In the genomic region with DNA sequence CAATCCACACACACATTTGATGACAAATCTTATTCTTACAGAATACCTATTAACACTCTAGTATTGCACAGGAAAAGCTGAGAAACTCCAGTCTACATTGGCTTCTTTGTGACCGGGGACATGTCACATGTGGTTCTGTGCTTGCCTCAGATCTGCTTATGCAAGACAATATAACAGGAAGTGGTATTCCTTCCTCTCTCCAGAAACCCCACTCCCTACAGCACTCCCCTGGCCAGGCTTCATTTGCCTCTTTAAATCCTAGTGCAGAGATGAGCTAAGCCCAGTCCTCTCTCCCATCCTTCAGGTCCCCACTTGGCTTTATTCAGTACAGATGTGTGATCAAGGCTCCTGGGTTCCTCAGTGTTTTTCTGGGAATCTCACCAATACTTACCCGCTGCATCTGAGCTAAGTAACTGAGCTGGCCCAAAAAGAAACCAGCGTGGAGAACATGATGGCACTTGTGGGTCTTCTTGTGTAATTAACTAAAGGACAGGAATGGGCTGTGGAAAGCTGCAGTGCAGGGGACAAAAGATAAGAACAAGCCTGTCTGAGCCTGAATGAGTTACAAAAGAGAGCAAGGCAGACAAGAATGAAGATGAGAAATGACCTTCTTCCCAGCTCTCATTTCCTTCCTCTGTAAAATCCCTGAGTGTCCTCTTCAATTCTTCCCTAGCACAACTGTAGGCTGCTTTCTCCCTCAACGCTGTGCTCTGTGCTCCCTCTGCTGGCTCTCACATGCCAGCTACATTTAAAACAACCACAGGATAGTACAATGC, we compare ENCODE assay signal across 8 cellular contexts.
DNase-seq lines count a peak whose midpoint lies in the region; ATAC-seq and TF ChIP-seq lines count a peak whose summit lies in the region.

No MANE protein-coding gene starts in this region.

- no peak overlapping the region for H3K4me2 ChIP-seq in fibroblast of lung (ENCODE audit: extremely low read depth, insufficient read depth, low read length)

- no peaks in the 10 kb centered on the region for H4K20me1 ChIP-seq in fibroblast of lung (ENCODE audit: control insufficient read depth, extremely low read depth, insufficient read depth, low read length)

- H3K4me1 ChIP-seq in fibroblast of lung (ENCODE audit: control insufficient read depth, extremely low read depth, insufficient read depth, low read length) = no peaks in the 10 kb centered on the region

- H3K4me3 Mint-ChIP-seq in Calu3 (ENCODE audit: low read depth, unreplicated experiment) = no peak overlapping the region
- no peak overlapping the region for H3K4me3 Mint-ChIP-seq in nephron

- no peak overlapping the region for H2AFZ ChIP-seq in fibroblast of lung (ENCODE audit: low read length)

- H3K9me3 ChIP-seq in fibroblast of lung (ENCODE audit: control insufficient read depth, insufficient read depth, low read depth, low read length) = no peaks in the 10 kb centered on the region

- H3K27me3 Mint-ChIP-seq in Calu3 (ENCODE audit: unreplicated experiment) = no peaks in the 10 kb centered on the region
- H3K27me3 Mint-ChIP-seq in nephron (ENCODE audit: low read depth) = no peaks in the 10 kb centered on the region

- H3K27me3 ChIP-seq in fibroblast of lung (ENCODE audit: control insufficient read depth, insufficient read depth, low read length) = no peaks in the 10 kb centered on the region

- DNase-seq in Calu3 (peak; percentile 44), HS-5 (ENCODE audit: low read depth) (peak; percentile 6), activated T-cell treated with anti-CD3 and anti-CD28 coated beads for 4 hours (peak; percentile 16), fibroblast of lung (ENCODE audit: low read depth in 2 of 2) (peak; percentile 37 to 58), ureter (ENCODE audit: low spot score) (peak; percentile 61)
- DNase-seq in NK-92 treated with Interleukin-12 subunit alpha and Interleukin-12 subunit beta, amount 100 ng/mL, for 24 hours (lab: John Stamatoyannopoulos, UW) = peak; percentile 23

- H3K79me2 ChIP-seq in fibroblast of lung (ENCODE audit: control insufficient read depth, insufficient read depth, low read length) = no peaks in the 10 kb centered on the region

- TF ChIP-seq CTCF in Calu3 (IDR thresholded peaks at IDR 0.05; ENCODE audit: unreplicated experiment) (peak; percentile 46), fibroblast of lung (conservative IDR thresholded peaks at IDR 0.05 in 1 of 2, IDR thresholded peaks at IDR 0.05 in 1 of 2; ENCODE audit: low read depth in 1 of 2, low read length in 2 of 2) (peak; percentile 80 to 89), nephron (IDR thresholded peaks at IDR 0.05; ENCODE audit: unreplicated experiment in 3 of 3) (peak; percentile 76 to 87 (median 81))

- H3K36me3 Mint-ChIP-seq in Calu3 (ENCODE audit: insufficient read depth, unreplicated experiment) (no peaks in the 10 kb centered on the region), nephron (ENCODE audit: low read depth) (no peaks in the 10 kb centered on the region)

- BruUV-seq in Calu3 (replicated peaks; lab: Mats Ljungman, UMichigan) = no TSS peak

- H3K27ac Mint-ChIP-seq in Calu3 (ENCODE audit: unreplicated experiment) (no peak overlapping the region), nephron (no peak overlapping the region)

- H3K4me3 ChIP-seq in fibroblast of lung (replicated peaks in 1 of 4; ENCODE audit: control extremely low read depth in 1 of 4, insufficient read depth in 1 of 4, low read depth in 3 of 4, low read length in 4 of 4) = no peak overlapping the region

- no peak overlapping the region for H3K9ac ChIP-seq in fibroblast of lung (ENCODE audit: insufficient read depth, low read length)

- CTCF ChIA-PET in Calu3 (lab: Charles Lee) = interaction anchor here (0.6 to 1.1 kb wide), 8 partner anchors 17 to 801 kb away, joined by 3 to 6 read pairs (median 4); no protein-coding TSS in a partner anchor

- H3K27ac ChIP-seq in fibroblast of lung (ENCODE audit: insufficient read depth, low read length) = no peak overlapping the region

- H3K36me3 ChIP-seq in fibroblast of lung (ENCODE audit: control insufficient read depth, insufficient read depth, low read length) = no peaks in the 10 kb centered on the region

- H3K9me3 Mint-ChIP-seq in Calu3 (ENCODE audit: low read depth, unreplicated experiment) (no peaks in the 10 kb centered on the region), nephron (peaks cover 3% of the 10 kb centered on the region)

- H3K4me1 Mint-ChIP-seq in Calu3 (ENCODE audit: low read depth, unreplicated experiment) = peaks cover 10% of the 10 kb centered on the region
- no peaks in the 10 kb centered on the region for H3K4me1 Mint-ChIP-seq in nephron

- intact Hi-C loops in Calu3 (cut with micrococcal nuclease; ENCODE audit: unreplicated experiment) = loop anchor here (1.0 to 10.0 kb wide), 5 partner anchors 51 to 862 kb away; no protein-coding TSS in a partner anchor

- ATAC-seq in GM19463 (IDR thresholded peaks at IDR 0.05; ENCODE audit: unreplicated experiment) = peak; percentile 85

Comparison
In these comparisons a context has a peak if more than half of its experiments do, and no peak if none do; other contexts are left out.
1. DNase-seq: peak in every context shown above with its lines; median percentile 61 in ureter; 48 in fibroblast of lung; 44 in Calu3; 23 in NK-92 treated with Interleukin-12 subunit alpha and Interleukin-12 subunit beta, amount 100 ng/mL, for 24 hours; 16 in activated T-cell treated with anti-CD3 and anti-CD28 coated beads for 4 hours; 6 in HS-5.